Comparison of ENCODE assay signal across 9 cellular contexts in the genomic region with DNA sequence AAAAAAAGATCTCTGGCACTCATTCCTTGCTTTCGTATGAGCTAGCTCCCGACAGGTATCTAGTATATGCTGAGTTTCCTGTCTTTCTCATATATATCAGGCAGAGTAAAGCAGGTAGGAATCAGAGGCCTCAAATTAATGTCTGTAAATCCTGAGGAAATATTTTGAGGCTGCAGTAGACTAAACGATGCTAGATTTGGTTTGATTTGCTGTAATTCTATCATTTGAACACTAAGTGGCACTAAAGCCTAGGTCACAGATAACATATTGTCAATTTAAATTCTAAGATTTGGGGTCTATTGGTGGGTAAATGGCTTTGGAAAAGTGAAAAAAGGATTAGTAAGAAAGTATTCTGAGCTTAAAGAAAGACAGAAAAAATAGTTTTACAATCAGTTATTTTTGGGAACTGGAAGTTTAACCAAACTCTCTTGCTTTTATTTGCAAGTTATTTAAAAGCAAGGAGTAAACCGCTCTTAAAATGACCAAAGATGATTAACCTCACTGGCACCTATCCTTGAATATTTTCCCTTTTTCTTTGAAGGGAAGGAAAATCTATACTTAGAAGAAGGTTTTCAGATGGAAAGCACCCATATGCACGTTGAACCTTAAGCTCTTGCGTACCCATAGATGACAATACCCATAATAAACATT. TPM values are rescaled to one million over a fixed set of nuclear protein-coding genes. Genes with fewer than 3 reads are reported as not detected.
A peak's percentile ranks its signal among the peaks of the same experiment; 100 is the strongest.
DNase-seq lines count a peak whose midpoint lies in the region; ATAC-seq, FAIRE-seq and TF ChIP-seq lines count a peak whose summit lies in the region.
"Had no signal": no experiment of that assay in that cellular context is flagged by ENCODE, and none has a peak within 500 bp of the region (broad histone marks: within the 10 kb centered on the region; RNA-seq: fewer than 3 reads in every experiment).

No MANE protein-coding gene starts in this region.

- no peak overlapping the region for H2BK5ac ChIP-seq in H1 (ENCODE audit: low read depth, low read length)

- no peak overlapping the region for H3K23ac ChIP-seq in H1 (ENCODE audit: insufficient read length)

- CTCF ChIA-PET in H1 (lab: Charles Lee; ENCODE audit: partially characterized antibody) = interaction anchor here (0.5 to 4.5 kb wide), 46 partner anchors 10 to 712 kb away, joined by 3 to 137 read pairs (median 4); no protein-coding TSS in a partner anchor

- intact Hi-C loops in pancreas (cut with DNase I) (loop anchor here in 1 of 3 donors (10.0 kb wide), 1 partner anchor 358 kb away; no protein-coding TSS in a partner anchor), sigmoid colon (cut with DNase I) (no loop called here)

- TF ChIP-seq POLR2A in H1 (IDR thresholded peaks at IDR 0.05; ENCODE audit: control extremely low read depth in 1 of 2, low read depth in 2 of 2, low read length in 2 of 2) = no peak
- no peak for TF ChIP-seq POLR2A in sigmoid colon (IDR thresholded peaks at IDR 0.05)

- TF ChIP-seq CTCF in H1 (IDR thresholded peaks at IDR 0.05; ENCODE audit: control extremely low read depth in 1 of 3, insufficient read depth in 1 of 3, low read depth in 1 of 3, low read length in 3 of 3) = peak in 2 of 3 experiments; percentile 47 to 68; a peak in 2 of 4 replicates
- peak in 3 of 4 donors; percentile 15 to 35 (median 30) for TF ChIP-seq CTCF in pancreas (IDR thresholded peaks at IDR 0.05)
- TF ChIP-seq CTCF in sigmoid colon (IDR thresholded peaks at IDR 0.05) = peak in 2 of 4 experiments; percentile 15 to 35

- no peak overlapping the region for H4K8ac ChIP-seq in H1 (ENCODE audit: extremely low read depth, insufficient read depth, low read length)

- no peaks in the 10 kb centered on the region for H3K36me3 ChIP-seq in H1 (ENCODE audit: control insufficient read depth in 2 of 4, insufficient read depth in 4 of 4, low read length in 3 of 4)
- H3K36me3 ChIP-seq in pancreas = no peaks in the 10 kb centered on the region
- no peaks in the 10 kb centered on the region for H3K36me3 ChIP-seq in sigmoid colon
- H3K36me3 ChIP-seq: BLaER1 treated with 17β-estradiol and CSF1 and Interleukin-3, amounts not matched to agents 10 nM and 100 nM had no signal

- H4K91ac ChIP-seq in H1 (replicated peaks; ENCODE audit: insufficient read length, low read length) = no peak overlapping the region

- no peaks in the 10 kb centered on the region for H3K23me2 ChIP-seq in H1 (ENCODE audit: low read depth, low read length)

- 52% methylated on average over 6 of the region's 6 CpGs; no CpG with 5 or more reads in 1 of the 2 experiments for WGBS in H1 (ENCODE audit: extremely low coverage in 1 of 2, insufficient coverage in 1 of 2, insufficient read length in 1 of 2, insufficient replicate concordance in 2 of 2, low coverage in 1 of 2, low lambda C conversion rate in 2 of 2, missing lambda C conversion rate in 1 of 2), 2 experiments
- WGBS in pancreas, 2 donors = 33 to 36% methylated on average over 6 of the region's 6 CpGs
- 49 to 52% methylated on average over 6 of the region's 6 CpGs for WGBS in sigmoid colon, 2 donors

- no peak overlapping the region for H3K14ac ChIP-seq in H1 (ENCODE audit: insufficient read length)

- H2AK5ac ChIP-seq in H1 (ENCODE audit: low read depth, low read length) = no peak overlapping the region

- H2BK12ac ChIP-seq in H1 (ENCODE audit: low read depth, low read length) = no peak overlapping the region

- H3K9ac ChIP-seq in H1 (replicated peaks in 1 of 4; ENCODE audit: extremely low read depth in 1 of 4, low read depth in 3 of 4, low read length in 3 of 4) = no peak overlapping the region
- H3K9ac ChIP-seq: BLaER1 treated with 17β-estradiol and CSF1 and Interleukin-3, amounts not matched to agents 10 nM and 100 nM had no signal

- peak; percentile 85 to 88 for TF ChIP-seq RAD21 in H1 (IDR thresholded peaks at IDR 0.05 in 1 of 2, conservative IDR thresholded peaks at IDR 0.05 in 1 of 2; ENCODE audit: low read depth in 2 of 2, low read length in 2 of 2)

- peak; percentile 85 for ATAC-seq in HG02885 (IDR thresholded peaks at IDR 0.05; ENCODE audit: poor library complexity, unreplicated experiment)
- ATAC-seq in pancreas = peak in 1 of 4 donors; percentile 57

- H3K4me2 ChIP-seq in H1 (ENCODE audit: insufficient read depth in 1 of 2, low read depth in 2 of 2, low read length in 2 of 2) = no peak overlapping the region
- H3K4me2 ChIP-seq: BLaER1 treated with 17β-estradiol and CSF1 and Interleukin-3, amounts not matched to agents 10 nM and 100 nM had no signal

- H4K5ac ChIP-seq in H1 (ENCODE audit: insufficient read length, low read depth, low read length) = no peak overlapping the region

- H3K56ac ChIP-seq in H1 (replicated peaks; ENCODE audit: insufficient read length, low read depth, low read length) = no peak overlapping the region

- no peak overlapping the region for H3K27ac ChIP-seq in H1 (ENCODE audit: low read depth, low read length)
- H3K27ac ChIP-seq in pancreas = no peak overlapping the region
- H3K27ac ChIP-seq in sigmoid colon = no peak overlapping the region
- H3K27ac ChIP-seq: BLaER1 treated with 17β-estradiol and CSF1 and Interleukin-3, amounts not matched to agents 10 nM and 100 nM had no signal

- TF ChIP-seq EP300 in H1 (IDR thresholded peaks at IDR 0.05; ENCODE audit: borderline replicate concordance in 1 of 2, low read depth in 2 of 2, low read length in 2 of 2) (no peak), sigmoid colon (IDR thresholded peaks at IDR 0.05) (no peak)

- no peak overlapping the region for H2BK120ac ChIP-seq in H1 (replicated peaks; ENCODE audit: low read depth, low read length)

- H2BK20ac ChIP-seq in H1 (ENCODE audit: low read length) = no peak overlapping the region

- H3K27me3 ChIP-seq in H1 (replicated peaks in 1 of 4; ENCODE audit: control insufficient read depth in 3 of 4, extremely low read depth in 1 of 4, insufficient read depth in 3 of 4, low read length in 3 of 4) (no peaks in the 10 kb centered on the region), pancreas (no peaks in the 10 kb centered on the region), sigmoid colon (no peaks in the 10 kb centered on the region)
- H3K27me3 ChIP-seq: BLaER1 treated with 17β-estradiol and CSF1 and Interleukin-3, amounts not matched to agents 10 nM and 100 nM had no signal

- peak; percentile 57 for FAIRE-seq in H1 (lab: Jason Lieb, UNC)
- no peak for FAIRE-seq in pancreas (lab: Jason Lieb, UNC)

- H3K4me3 ChIP-seq in H1 (ENCODE audit: extremely low read depth in 1 of 4, insufficient read depth in 2 of 4, low read depth in 3 of 4, low read length in 4 of 4) (no peak overlapping the region), pancreas (no peak overlapping the region), sigmoid colon (no peak overlapping the region)
- H3K4me3 ChIP-seq: BLaER1 treated with 17β-estradiol and CSF1 and Interleukin-3, amounts not matched to agents 10 nM and 100 nM had no signal

- H2AFZ ChIP-seq in H1 (ENCODE audit: low read length) = peak overlapping the region; percentile 76

- H3K79me2 ChIP-seq in H1 (ENCODE audit: control insufficient read depth in 1 of 2, insufficient read depth in 2 of 2, low read length in 2 of 2) = no peaks in the 10 kb centered on the region

- H3K9me3 ChIP-seq in H1 (ENCODE audit: insufficient read depth in 2 of 2, low read depth in 1 of 2, low read length in 1 of 2) (no peaks in the 10 kb centered on the region), pancreas (no peaks in the 10 kb centered on the region), sigmoid colon (no peaks in the 10 kb centered on the region)
- H3K9me3 ChIP-seq: BLaER1 treated with 17β-estradiol and CSF1 and Interleukin-3, amounts not matched to agents 10 nM and 100 nM had no signal

- H3K4me1 ChIP-seq in H1 (replicated peaks in 1 of 4; ENCODE audit: control insufficient read depth in 3 of 4, insufficient read depth in 4 of 4, low read length in 3 of 4) (no peaks in the 10 kb centered on the region), pancreas (no peaks in the 10 kb centered on the region), sigmoid colon (no peaks in the 10 kb centered on the region)
- H3K4me1 ChIP-seq: BLaER1 treated with 17β-estradiol and CSF1 and Interleukin-3, amounts not matched to agents 10 nM and 100 nM had no signal

- H3K4ac ChIP-seq in H1 (replicated peaks; ENCODE audit: insufficient read length, low read depth, low read length) = no peak overlapping the region

- POLR2A ChIA-PET in H1 (lab: Charles Lee; ENCODE audit: partially characterized antibody) = no interaction called here

- no peak overlapping the region for H2BK15ac ChIP-seq in H1 (ENCODE audit: low read length)

- peak; percentile 44 for DNase-seq in NCI-H2029 treated with DMSO at 0.1 percent for 48 hours (lab: John Stamatoyannopoulos, UW)
- DNase-seq in NCI-H2029 (lab: John Stamatoyannopoulos, UW) = no peak
- peak; percentile 2 for DNase-seq in NCI-H774 (lab: John Stamatoyannopoulos, UW)
- no peak for DNase-seq in H1 (ENCODE audit: low read depth in 1 of 2, low spot score in 2 of 2)
- no peak for DNase-seq in pancreas
- no peak for DNase-seq in mucosa of gallbladder (ENCODE audit: low spot score)
- DNase-seq in sigmoid colon = no peak

- no peaks in the 10 kb centered on the region for H3K79me1 ChIP-seq in H1 (ENCODE audit: low read depth, low read length)

- no peak overlapping the region for H3K18ac ChIP-seq in H1 (ENCODE audit: extremely low read depth, low read length)

- H4K20me1 ChIP-seq in H1 (replicated peaks in 1 of 2; ENCODE audit: control insufficient read depth in 1 of 2, insufficient read depth in 2 of 2, low read length in 2 of 2) = no peaks in the 10 kb centered on the region
- H4K20me1 ChIP-seq: BLaER1 treated with 17β-estradiol and CSF1 and Interleukin-3, amounts not matched to agents 10 nM and 100 nM had no signal

TF ChIP-seq in H1, 55 proteins besides CTCF, POLR2A, EP300 and RAD21 (continues in another document):
- TF ChIP-seq BACH1 (IDR thresholded peaks at IDR 0.05; ENCODE audit: low read length) = no peak
- TF ChIP-seq CHD1 (IDR thresholded peaks at IDR 0.05; ENCODE audit: low read depth, low read length) = no peak

RNA-seq across cellular contexts. Expression of gene SLC4A10, which starts 37.6 kb away (rescaled TPM):
- 0.37 and 0.57 TPM in 2 replicates for total RNA-seq in H1 (2021; fragmentation: NEBNext Ultra II Directional; extraction: Animal tissue kit (Norgen Biotek cat#: 25700))
- polyA plus RNA-seq in H1 (2011; rRNA removed) = 0.08 and 0.17 TPM in 2 replicates
- polyA plus RNA-seq in H1 (2011; cell fraction: cytosol; rRNA removed) = 0.16 TPM
- 0.23 TPM for polyA plus RNA-seq in H1 (2011; cell fraction: nucleus; rRNA removed)
- 0.23 to 0.32 TPM (median 0.30 TPM) in 4 replicates for polyA plus RNA-seq in H1 (2012, experiment 1 of 2)
- polyA plus RNA-seq in H1 (2012, experiment 2 of 2) = not detected
- 0.36 TPM for polyA plus RNA-seq in H1 (2013, experiment 1 of 2)
- 0.22 TPM for polyA plus RNA-seq in H1 (2013, experiment 2 of 2)
- polyA minus RNA-seq in H1 (2011; rRNA and poly(A)+ RNA removed) = 0.50 and 0.66 TPM in 2 replicates
- not detected for polyA minus RNA-seq in H1 (2011; cell fraction: cytosol; rRNA and poly(A)+ RNA removed)
- 0.40 TPM for polyA minus RNA-seq in H1 (2011; cell fraction: nucleus; rRNA and poly(A)+ RNA removed)
- total RNA-seq in pancreas = 1 to 10 TPM in 3 of 6 donors, under 1 TPM in 3; 0.32 to 2.7 (median 0.95) TPM
- 1 to 10 TPM in 1 of 2 donors, under 1 TPM in 1; 0.30 to 4.1 TPM for polyA plus RNA-seq in pancreas
- 0.32 TPM for total RNA-seq in mucosa of gallbladder
- total RNA-seq in sigmoid colon = 1 to 10 TPM in 1 of 4 donors, under 1 TPM in 3; 0.28 to 1.8 (median 0.45) TPM
- under 1 TPM; 0.46 to 0.67 (median 0.60) TPM for polyA plus RNA-seq in sigmoid colon

Comparison
In these comparisons a context has a peak if more than half of its experiments do, and no peak if none do; other contexts are left out.
1. DNase-seq: peak in NCI-H2029 treated with DMSO at 0.1 percent for 48 hours (single experiment) and NCI-H774 (single experiment); none in NCI-H2029 (single experiment), H1 (0 of 2), pancreas (0 of 6), mucosa of gallbladder (single experiment) and sigmoid colon (single experiment).